In genomic region chr19:6767081-6767356, GRCh38 we compare ENCODE assay signal across 8 cellular contexts. TPM values are rescaled to one million over a fixed set of nuclear protein-coding genes. Genes with fewer than 3 reads are reported as not detected.
A peak's percentile ranks its signal among the peaks of the same experiment; 100 is the strongest.
DNase-seq lines count a peak whose midpoint lies in the region; ATAC-seq and TF ChIP-seq lines count a peak whose summit lies in the region.

No MANE protein-coding gene starts in this region.

- H2AFZ ChIP-seq in HCT116 (ENCODE audit: low read depth, low read length, poor library complexity, severe bottlenecking): no peak overlapping the region

- H3K9ac ChIP-seq in HCT116 (ENCODE audit: low read length): peak overlapping the region; percentile 77

- RAD21 ChIA-PET in HCT116 (lab: Charles Lee; ENCODE audit: low non-redundant PET in 1 of 2, low total read pairs in 2 of 2, uncharacterized antibody in 2 of 2, unreplicated experiment in 2 of 2): interaction anchor here in 1 of 2 experiments (0.6 kb wide), 1 partner anchor 11 kb away, joined by 3 read pairs; no protein-coding TSS in a partner anchor

- 2% methylated on average over 15 of the region's 15 CpGs for WGBS in esophagus, 2 donors

- ATAC-seq in HCT116 (peak; percentile 44), gastrocnemius medialis (peak in 1 of 2 donors; percentile 30), GM21423 (IDR thresholded peaks at IDR 0.05; ENCODE audit: unreplicated experiment) (no peak)

- CTCF ChIA-PET in HCT116 (lab: Charles Lee): no interaction called here

- H3K4me3 ChIP-seq in HCT116 (replicated peaks in 1 of 2; ENCODE audit: low read depth in 1 of 2, low read length in 2 of 2) (peak overlapping the region; percentile 71 to 96), esophagus (ENCODE audit: low read depth in 1 of 2, low read length in 2 of 2) (peak overlapping the region; percentile 60 to 64), gastrocnemius medialis (peak overlapping the region; percentile 25 to 48 (median 40))

- peak overlapping the region; percentile 95 for H3K4me2 ChIP-seq in HCT116 (ENCODE audit: low read length)

- H3K79me2 ChIP-seq in HCT116 (ENCODE audit: insufficient read depth, low read length): peaks cover 51% of the 10 kb centered on the region

- TF ChIP-seq RAD21 in HCT116 (IDR thresholded peaks at IDR 0.05; ENCODE audit: low read depth): no peak

- H3K27me3 ChIP-seq in HCT116 (ENCODE audit: insufficient read depth, low read length): no peaks in the 10 kb centered on the region
- no peaks in the 10 kb centered on the region for H3K27me3 ChIP-seq in esophagus (ENCODE audit: control insufficient read depth in 1 of 2, insufficient read depth in 2 of 2, low read length in 2 of 2)
- H3K27me3 ChIP-seq in gastrocnemius medialis: peaks cover 31 to 36% (median 36%) of the 10 kb centered on the region in 3 donors

- in situ Hi-C loops in GM13976 (cut with MboI; ENCODE audit: low sequenced_read_pairs, unreplicated experiment) (no loop called here), gastrocnemius medialis (cut with MboI; ENCODE audit: low sequenced_read_pairs in 4 of 4) (no loop called here)

- TF ChIP-seq CTCF in GM13976 (IDR thresholded peaks at IDR 0.05; ENCODE audit: borderline replicate concordance, control extremely low read depth, extremely low read depth, insufficient read depth, missing control alignments): no peak
- TF ChIP-seq CTCF in HCT116 (IDR thresholded peaks at IDR 0.05 in 2 of 3, conservative IDR thresholded peaks at IDR 0.05 in 1 of 3; ENCODE audit: borderline replicate concordance in 1 of 3, insufficient read depth in 1 of 3, low read depth in 2 of 3, low read length in 2 of 3): no peak
- no peak for TF ChIP-seq CTCF in gastrocnemius medialis (IDR thresholded peaks at IDR 0.05 in 4 of 5, conservative IDR thresholded peaks at IDR 0.05 in 1 of 5)

- POLR2A ChIA-PET in HCT116 (lab: Charles Lee): interaction anchor here (0.6 to 1.9 kb wide), 3 partner anchors 13 to 35 kb away, joined by 3 to 6 read pairs (median 3); partner anchors contain the start of gene GPR108

- H3K27ac ChIP-seq in HCT116 (ENCODE audit: low read depth, low read length) (peak overlapping the region; percentile 93), esophagus (ENCODE audit: low read depth in 2 of 2, low read length in 1 of 2) (peak overlapping the region; percentile 91 to 98), gastrocnemius medialis (no peak overlapping the region)

- H3K9me2 ChIP-seq in HCT116 (ENCODE audit: insufficient read depth): no peaks in the 10 kb centered on the region

- peak; percentile 46 for DNase-seq in GM13976 (ENCODE audit: low spot score)
- DNase-seq in HCT116 (ENCODE audit: low read depth, low spot score): no peak
- DNase-seq in NCI-H774 (lab: John Stamatoyannopoulos, UW): peak; percentile 67
- DNase-seq in gastrocnemius medialis: no peak
- DNase-seq in SKM-1 (lab: John Stamatoyannopoulos, UW; ENCODE audit: unreplicated experiment): no peak
- DNase-seq in HuH-7.5 (ENCODE audit: low spot score): no peak

- TF ChIP-seq POLR2A in HCT116 (IDR thresholded peaks at IDR 0.05; ENCODE audit: borderline replicate concordance, extremely low read depth, insufficient read depth, insufficient read length): no peak
- no peak for TF ChIP-seq POLR2A in gastrocnemius medialis (IDR thresholded peaks at IDR 0.05)

- intact Hi-C loops in HCT116 (cut with micrococcal nuclease): loop anchor here (1.0 to 2.0 kb wide), 4 partner anchors 28 to 96 kb away; partner anchors contain the start of gene TRIP10
- intact Hi-C loops in gastrocnemius medialis (cut with DNase I; ENCODE audit: low total_unique reads): no loop called here

- H3K36me3 ChIP-seq in HCT116 (ENCODE audit: control insufficient read depth in 1 of 2, insufficient read depth in 2 of 2, low read length in 2 of 2) (peaks cover 2 to 9% of the 10 kb centered on the region in 2 experiments; a peak in 2 of 4 replicates), esophagus (ENCODE audit: control insufficient read depth in 2 of 2, insufficient read depth in 2 of 2, low read length in 1 of 2) (peaks cover 0 to 2% of the 10 kb centered on the region in 2 donors), gastrocnemius medialis (no peaks in the 10 kb centered on the region)

- H3K9me3 ChIP-seq in HCT116 (ENCODE audit: control insufficient read depth in 1 of 2, insufficient read depth in 1 of 2, low read depth in 1 of 2, low read length in 2 of 2) (no peaks in the 10 kb centered on the region), esophagus (ENCODE audit: control insufficient read depth in 2 of 2, insufficient read depth in 1 of 2, low read depth in 1 of 2, low read length in 1 of 2) (no peaks in the 10 kb centered on the region), gastrocnemius medialis (no peaks in the 10 kb centered on the region)

- no peaks in the 10 kb centered on the region for H4K20me1 ChIP-seq in HCT116 (ENCODE audit: insufficient read depth)

- peaks cover 28 to 53% of the 10 kb centered on the region in 2 experiments for H3K4me1 ChIP-seq in HCT116 (ENCODE audit: control insufficient read depth in 1 of 2, insufficient read depth in 2 of 2, low read length in 2 of 2)
- peaks cover 3% of the 10 kb centered on the region in 2 donors for H3K4me1 ChIP-seq in esophagus (ENCODE audit: control insufficient read depth in 2 of 2, insufficient read depth in 2 of 2, low read length in 1 of 2)
- H3K4me1 ChIP-seq in gastrocnemius medialis: no peaks in the 10 kb centered on the region

- BruUV-seq in HCT116 (replicated peaks; lab: Mats Ljungman, UMichigan): no TSS peak

TF ChIP-seq in HCT116, 20 proteins besides CTCF, POLR2A, EP300 and RAD21:
- TF ChIP-seq CBX3 (IDR thresholded peaks at IDR 0.05; ENCODE audit: low read depth) (no peak), SP1 (IDR thresholded peaks at IDR 0.05; ENCODE audit: low read depth) (0 out of 2 replicates have a peak, but pooled peaks have one; percentile 7), SIN3A (IDR thresholded peaks at IDR 0.05; ENCODE audit: low read depth) (0 out of 2 replicates have a peak, but pooled peaks have one; percentile 41)
TF ChIP-seq in HCT116: peak in this region for 2.

RNA-seq across cellular contexts. Expression of gene SH2D3A, which starts 0.2 kb away (rescaled TPM):
- total RNA-seq in HCT116 (2021; ENCODE audit: unreplicated experiment) (75.7 TPM), gastrocnemius medialis (not detected)
- 57.7 and 67.0 TPM in 2 replicates for polyA plus RNA-seq in HCT116 (2012)
- 10 to 100 TPM; 29.6 to 48.7 TPM for polyA plus RNA-seq in esophagus

RNA-seq across cellular contexts. Expression of gene VAV1, which starts 5.5 kb away (rescaled TPM):
- 20.6 TPM for total RNA-seq in HCT116 (2021; ENCODE audit: unreplicated experiment)
- 37.2 and 37.3 TPM in 2 replicates for polyA plus RNA-seq in HCT116 (2012)
- polyA plus RNA-seq in esophagus: 1 to 10 TPM; 1.3 to 8.4 TPM
- total RNA-seq in gastrocnemius medialis: 1 to 10 TPM in 2 of 4 donors, under 1 TPM in 2; 0.63 to 1.8 (median 0.96) TPM

RNA-seq across cellular contexts. Expression of gene TRIP10, which starts 27.5 kb away (rescaled TPM):
- total RNA-seq in HCT116 (2021; ENCODE audit: unreplicated experiment) (111 TPM), gastrocnemius medialis (100 to 1,000 TPM; 130 to 237 (median 178) TPM)
- polyA plus RNA-seq in HCT116 (2012): 109 and 120 TPM in 2 replicates
- 100 to 1,000 TPM; 191 to 519 TPM for polyA plus RNA-seq in esophagus

RNA-seq across cellular contexts. Expression of gene GPR108, which starts 29.6 kb away (rescaled TPM):
- 75.0 TPM for total RNA-seq in HCT116 (2021; ENCODE audit: unreplicated experiment)
- 89.6 and 104 TPM in 2 replicates for polyA plus RNA-seq in HCT116 (2012)
- 10 to 100 TPM; 55.8 to 93.8 TPM for polyA plus RNA-seq in esophagus
- total RNA-seq in gastrocnemius medialis: 10 to 100 TPM; 22.6 to 40.3 (median 32.3) TPM

RNA-seq across cellular contexts. Expression of gene C3, which starts 46.6 kb away (rescaled TPM):
- total RNA-seq in HCT116 (2021; ENCODE audit: unreplicated experiment) (7.0 TPM), gastrocnemius medialis (100 to 1,000 TPM in 1 of 4 donors, 10 to 100 TPM in 3; 25.9 to 121 (median 70.6) TPM)
- polyA plus RNA-seq in HCT116 (2012): 1.6 and 2.1 TPM in 2 replicates
- polyA plus RNA-seq in esophagus: 100 to 1,000 TPM in 1 of 2 donors, 10 to 100 TPM in 1; 25.6 to 137 TPM

Comparison
In these comparisons a context has a peak if more than half of its experiments do, and no peak if none do; other contexts are left out.
1. DNase-seq: peak in GM13976 (single experiment) and NCI-H774 (single experiment); none in HCT116 (single experiment), gastrocnemius medialis (0 of 2), SKM-1 (single experiment) and HuH-7.5 (single experiment).
2. H3K27ac ChIP-seq: peak in HCT116 (single experiment) and esophagus (2 of 2); none in gastrocnemius medialis (0 of 4).
3. RNA of gene SH2D3A, which starts 0.2 kb away (total RNA-seq): 75.7 TPM in HCT116 (single experiment); not detected in gastrocnemius medialis; every median in the first group is over 10 times any median in the second.
4. Peak in every context shown above with its lines, with median percentiles within 50 percentile points of each other: H3K4me3 ChIP-seq.